Comparison of ENCODE assay signal across 9 cellular contexts in genomic region chr12:94571556-94571955, GRCh38.
DNase-seq lines count a peak whose midpoint lies in the region; ATAC-seq and TF ChIP-seq lines count a peak whose summit lies in the region.
"Had no signal": no experiment of that assay in that cellular context is flagged by ENCODE, and none has a peak within 500 bp of the region (broad histone marks: within the 10 kb centered on the region; RNA-seq: fewer than 3 reads in every experiment).

No MANE protein-coding gene starts in this region.

- CTCF ChIA-PET in Panc1 (lab: Charles Lee) = no interaction called here
- CTCF ChIA-PET in CD4-positive, alpha-beta memory T cell (lab: Charles Lee; ENCODE audit: partially characterized antibody) = no interaction called here

- POLR2A ChIA-PET in Panc1 (lab: Charles Lee) = interaction anchor here (0.5 to 0.6 kb wide), 3 partner anchors 107 to 1707 kb away, joined by 3 to 4 read pairs (median 4); no protein-coding TSS in a partner anchor
- POLR2A ChIA-PET in CD4-positive, alpha-beta memory T cell (lab: Charles Lee; ENCODE audit: partially characterized antibody) = no interaction called here

- no peak for TF ChIP-seq CTCF in Panc1 (IDR thresholded peaks at IDR 0.05)

- H3K9me3 Mint-ChIP-seq in CD4-positive, alpha-beta memory T cell = peaks cover 0 to 1% (median 0%) of the 10 kb centered on the region in 8 donors

- no peaks in the 10 kb centered on the region for H3K36me3 ChIP-seq in Panc1 (ENCODE audit: control insufficient read depth, insufficient read depth, low read length)
- no peaks in the 10 kb centered on the region for H3K36me3 ChIP-seq in CD4-positive, alpha-beta memory T cell (ENCODE audit: insufficient read depth, low read length)

- no peaks in the 10 kb centered on the region for H3K36me3 Mint-ChIP-seq in CD4-positive, alpha-beta memory T cell

- DNase-seq in NCI-H1092 treated with DMSO at 0.1 percent for 48 hours (lab: John Stamatoyannopoulos, UW) (peak; percentile 5), NCI-H1092 (lab: John Stamatoyannopoulos, UW) (no peak), Panc1 (ENCODE audit: low read depth, low spot score) (no peak), fibroblast of the conjunctiva (ENCODE audit: low read depth) (peak; percentile 47), skeletal muscle cell (ENCODE audit: low read depth) (peak; percentile 75), NCI-H524 treated with DMSO at 0.1 percent for 48 hours (lab: John Stamatoyannopoulos, UW) (no peak)
- DNase-seq in CD4-positive, alpha-beta memory T cell = no peak

- in situ Hi-C loops in Panc1 (cut with HindIII; ENCODE audit: low pct_unique_long_range_greater_than_20kb, low sequenced_read_pairs) = no loop called here

- H3K4me3 ChIP-seq in Panc1 (ENCODE audit: low read depth in 2 of 2, low read length in 2 of 2) = no peak overlapping the region
- H3K4me3 ChIP-seq in skeletal muscle cell (ENCODE audit: low read depth, low read length) = no peak overlapping the region
- H3K4me3 ChIP-seq in CD4-positive, alpha-beta memory T cell (ENCODE audit: low read length in 2 of 2) = no peak overlapping the region
- H3K4me3 ChIP-seq: prostate gland had no signal

- no peaks in the 10 kb centered on the region for H3K4me1 Mint-ChIP-seq in CD4-positive, alpha-beta memory T cell

- no peaks in the 10 kb centered on the region for H3K4me1 ChIP-seq in Panc1 (ENCODE audit: control insufficient read depth, insufficient read depth, low read length)
- H3K4me1 ChIP-seq in CD4-positive, alpha-beta memory T cell (ENCODE audit: insufficient read depth, low read length) = no peaks in the 10 kb centered on the region
- H3K4me1 ChIP-seq: prostate gland had no signal

- no peaks in the 10 kb centered on the region for H3K9me3 ChIP-seq in Panc1 (ENCODE audit: control insufficient read depth, insufficient read depth, low read depth, low read length)
- H3K9me3 ChIP-seq in CD4-positive, alpha-beta memory T cell (ENCODE audit: control insufficient read depth in 1 of 2, low read length in 2 of 2) = no peaks in the 10 kb centered on the region
- H3K9me3 ChIP-seq: prostate gland had no signal

- intact Hi-C loops in Panc1 (cut with micrococcal nuclease; ENCODE audit: unreplicated experiment) = no loop called here
- intact Hi-C loops in CD4-positive, alpha-beta memory T cell (cut with micrococcal nuclease) = no loop called here

- ATAC-seq in Panc1 (0 out of 2 replicates have a peak, but pooled peaks have one; percentile 21), GM18861 (IDR thresholded peaks at IDR 0.05; ENCODE audit: unreplicated experiment) (no peak)

- no peak overlapping the region for H3K27ac Mint-ChIP-seq in CD4-positive, alpha-beta memory T cell

- BruUV-seq in Panc1 (replicated peaks; lab: Mats Ljungman, UMichigan) = no TSS peak

- no peak overlapping the region for H3K27ac ChIP-seq in Panc1 (ENCODE audit: low read length)
- no peak overlapping the region for H3K27ac ChIP-seq in CD4-positive, alpha-beta memory T cell (ENCODE audit: low read depth, low read length)
- H3K27ac ChIP-seq: prostate gland had no signal

- peaks cover 6% of the 10 kb centered on the region in 2 donors for H3K27me3 Mint-ChIP-seq in CD4-positive, alpha-beta memory T cell

- no peak overlapping the region for H3K4me3 Mint-ChIP-seq in CD4-positive, alpha-beta memory T cell

- 0 out of 2 replicates have a peak, but pooled peaks cover 2% of the 10 kb centered on the region for H3K27me3 ChIP-seq in Panc1 (ENCODE audit: control insufficient read depth, insufficient read depth, low read length)
- H3K27me3 ChIP-seq in CD4-positive, alpha-beta memory T cell (ENCODE audit: insufficient read depth, low read length) = no peaks in the 10 kb centered on the region

Comparison
In these comparisons a context has a peak if more than half of its experiments do, and no peak if none do; other contexts are left out.
1. DNase-seq: peak in NCI-H1092 treated with DMSO at 0.1 percent for 48 hours (single experiment), fibroblast of the conjunctiva (single experiment) and skeletal muscle cell (single experiment); none in NCI-H1092 (single experiment), Panc1 (single experiment), NCI-H524 treated with DMSO at 0.1 percent for 48 hours (single experiment) and CD4-positive, alpha-beta memory T cell (0 of 5).